8 cellular contexts compared by ENCODE assay signal in genomic region chr11:62560566-62561103, GRCh38. TPM values are rescaled to one million over a fixed set of nuclear protein-coding genes. Genes with fewer than 3 reads are reported as not detected.
DNase-seq lines count a peak whose midpoint lies in the region; ATAC-seq and TF ChIP-seq lines count a peak whose summit lies in the region.

No MANE protein-coding gene starts in this region.

- no peaks in the 10 kb centered on the region for H3K27me3 Mint-ChIP-seq in activated T-helper 17 cell treated with anti-CD3 and anti-CD28 coated beads, Interleukin-2, amount 50 U/mL, for 72 hours

- intact Hi-C loops in PC-3 (cut with micrococcal nuclease) = loop anchor here (1.0 kb wide), 5 partner anchors 14 to 165 kb away; partner anchors contain the start of genes AHNAK and TUT1
- intact Hi-C loops in upper lobe of right lung (cut with DNase I) = no loop called here

- peak overlapping the region; percentile 47; the same call in 1 of the 2 replicates for H3K27ac ChIP-seq in PC-3 (ENCODE audit: low read length)
- H3K27ac ChIP-seq in upper lobe of right lung = peak overlapping the region; percentile 72

- no peaks in the 10 kb centered on the region for H3K9me2 ChIP-seq in PC-3 (replicated peaks; ENCODE audit: low read length)

- H3K4me1 Mint-ChIP-seq in activated T-helper 17 cell treated with anti-CD3 and anti-CD28 coated beads, Interleukin-2, amount 50 U/mL, for 72 hours = peaks cover 48% of the 10 kb centered on the region

- H3K4me3 Mint-ChIP-seq in activated T-helper 17 cell treated with anti-CD3 and anti-CD28 coated beads, Interleukin-2, amount 50 U/mL, for 72 hours = peak overlapping the region; percentile 92

- H3K9ac ChIP-seq in PC-3 (ENCODE audit: low read length) = no peak overlapping the region

- no peaks in the 10 kb centered on the region for H3K9me3 ChIP-seq in PC-3 (ENCODE audit: low read length)
- H3K9me3 ChIP-seq in upper lobe of right lung = no peaks in the 10 kb centered on the region

- CTCF ChIA-PET in PC-3 (lab: Charles Lee) = interaction anchor here (0.5 to 2.7 kb wide), 19 partner anchors 13 to 1110 kb away, joined by 3 to 54 read pairs (median 4); partner anchors contain the start of genes AHNAK, EEF1G, GANAB and TUT1

- no peaks in the 10 kb centered on the region for H3K9me3 Mint-ChIP-seq in activated T-helper 17 cell treated with anti-CD3 and anti-CD28 coated beads, Interleukin-2, amount 50 U/mL, for 72 hours

- H3K36me3 Mint-ChIP-seq in activated T-helper 17 cell treated with anti-CD3 and anti-CD28 coated beads, Interleukin-2, amount 50 U/mL, for 72 hours (ENCODE audit: low read depth) = peaks cover 99% of the 10 kb centered on the region

- no peaks in the 10 kb centered on the region for H3K27me3 ChIP-seq in PC-3 (ENCODE audit: low read length)
- H3K27me3 ChIP-seq in upper lobe of right lung = no peaks in the 10 kb centered on the region

- TF ChIP-seq CTCF in AG09309 (IDR thresholded peaks at IDR 0.05; ENCODE audit: control insufficient read depth, insufficient read depth, low read depth, low read length, missing control alignments) (peak; percentile 92), PC-3 (conservative IDR thresholded peaks at IDR 0.05; ENCODE audit: low read depth, low read length) (peak; percentile 96), fibroblast of villous mesenchyme (IDR thresholded peaks at IDR 0.05; ENCODE audit: insufficient read depth, low read depth, low read length) (peak; percentile 92), upper lobe of right lung (IDR thresholded peaks at IDR 0.05) (peak; percentile 83)

- H3K27ac Mint-ChIP-seq in activated T-helper 17 cell treated with anti-CD3 and anti-CD28 coated beads, Interleukin-2, amount 50 U/mL, for 72 hours = peak overlapping the region; percentile 99

- H4K20me1 ChIP-seq in PC-3 (ENCODE audit: low read length) = peaks cover 15% of the 10 kb centered on the region; the same call in 1 of the 2 replicates

- H3K4me1 ChIP-seq in PC-3 (ENCODE audit: insufficient read depth, low read length) (peaks cover 71% of the 10 kb centered on the region), upper lobe of right lung (peaks cover 48% of the 10 kb centered on the region)

- no peak overlapping the region for H2AFZ ChIP-seq in PC-3 (ENCODE audit: low read length)

- DNase-seq in AG09309 (ENCODE audit: low read depth) (peak; percentile 93), H4 (ENCODE audit: low spot score) (peak; percentile 96), PC-3 (peak; percentile 99), fibroblast of villous mesenchyme (ENCODE audit: low read depth) (peak; percentile 99), non-pigmented ciliary epithelial cell (ENCODE audit: low read depth) (peak; percentile 95), upper lobe of right lung (peak; percentile 88)

- H3K36me3 ChIP-seq in PC-3 (ENCODE audit: low read depth, low read length) = peaks cover 48% of the 10 kb centered on the region
- H3K36me3 ChIP-seq in upper lobe of right lung = peaks cover 67% of the 10 kb centered on the region

- H3K79me2 ChIP-seq in PC-3 (ENCODE audit: low read length) = peaks cover 43% of the 10 kb centered on the region

- H3K4me3 ChIP-seq in AG09309 (ENCODE audit: control insufficient read depth, low read depth, low read length) (no peak overlapping the region), PC-3 (ENCODE audit: low read length) (no peak overlapping the region), fibroblast of villous mesenchyme (ENCODE audit: low read depth, low read length) (no peak overlapping the region), upper lobe of right lung (no peak overlapping the region)

- ATAC-seq in PC-3 (peak; percentile 63), upper lobe of right lung (peak; percentile 91), HG03135 (IDR thresholded peaks at IDR 0.05; ENCODE audit: unreplicated experiment) (no peak)
- peak; percentile 18 for ATAC-seq in activated T-helper 17 cell treated with anti-CD3 and anti-CD28 coated beads, Interleukin-2, amount 50 U/mL, for 72 hours (replicated peaks)

- H3K4me2 ChIP-seq in PC-3 (ENCODE audit: low read length) = peak overlapping the region; percentile 34

- peaks cover 12% of the 10 kb centered on the region for H3F3A ChIP-seq in PC-3 (ENCODE audit: low read length, unreplicated experiment)

- POLR2A ChIA-PET in PC-3 (lab: Charles Lee; ENCODE audit: unreplicated experiment) = interaction anchor here (0.6 to 1.7 kb wide), 7 partner anchors 13 to 857 kb away, joined by 3 to 17 read pairs (median 5); partner anchors contain the start of genes AHNAK, EEF1G and TUT1

- BruUV-seq in PC-3 (replicated peaks; lab: Mats Ljungman, UMichigan) = no TSS peak

RNA-seq across cellular contexts. Expression of gene EEF1G, which starts 13.1 kb away (rescaled TPM):
- 1,742 and 1,908 TPM in 2 replicates for total RNA-seq in H4 (2014; rRNA removed; shearing (Covaris generic))
- total RNA-seq in PC-3 (2014; rRNA removed) (1,577 and 1,815 TPM in 2 replicates), fibroblast of villous mesenchyme (876 and 1,014 TPM in 2 replicates), upper lobe of right lung (847 TPM)
- 1,000 to 10,000 TPM; 1,690 to 1,865 TPM for total RNA-seq in activated T-helper 17 cell treated with anti-CD3 and anti-CD28 coated beads, Interleukin-2, amount 50 U/mL, for 72 hours

RNA-seq across cellular contexts. Expression of gene AHNAK, which starts 14.0 kb away (rescaled TPM):
- 47.0 and 60.1 TPM in 2 replicates for total RNA-seq in H4 (2014; rRNA removed; shearing (Covaris generic))
- total RNA-seq in PC-3 (2014; rRNA removed) (287 and 383 TPM in 2 replicates), fibroblast of villous mesenchyme (474 and 514 TPM in 2 replicates), upper lobe of right lung (819 TPM)
- 100 to 1,000 TPM; 155 to 336 TPM for total RNA-seq in activated T-helper 17 cell treated with anti-CD3 and anti-CD28 coated beads, Interleukin-2, amount 50 U/mL, for 72 hours

RNA-seq across cellular contexts. Expression of gene TUT1, which starts 30.7 kb away (rescaled TPM):
- total RNA-seq in H4 (2014; rRNA removed; shearing (Covaris generic)) = 2.3 and 5.4 TPM in 2 replicates
- 17.8 and 20.6 TPM in 2 replicates for total RNA-seq in PC-3 (2014; rRNA removed)
- 10 to 100 TPM; 23.8 to 25.7 TPM for total RNA-seq in activated T-helper 17 cell treated with anti-CD3 and anti-CD28 coated beads, Interleukin-2, amount 50 U/mL, for 72 hours
- 4.3 and 5.2 TPM in 2 replicates for total RNA-seq in fibroblast of villous mesenchyme
- total RNA-seq in upper lobe of right lung = 17.6 TPM

RNA-seq across cellular contexts. Expression of gene MTA2, which starts 41.0 kb away (rescaled TPM):
- 96.1 and 108 TPM in 2 replicates for total RNA-seq in H4 (2014; rRNA removed; shearing (Covaris generic))
- 193 and 259 TPM in 2 replicates for total RNA-seq in PC-3 (2014; rRNA removed)
- 100 to 1,000 TPM; 142 to 198 TPM for total RNA-seq in activated T-helper 17 cell treated with anti-CD3 and anti-CD28 coated beads, Interleukin-2, amount 50 U/mL, for 72 hours
- total RNA-seq in fibroblast of villous mesenchyme = 145 and 197 TPM in 2 replicates
- total RNA-seq in upper lobe of right lung = 75.0 TPM

RNA-seq across cellular contexts. Expression of gene EML3, which starts 51.9 kb away (rescaled TPM):
- total RNA-seq in H4 (2014; rRNA removed; shearing (Covaris generic)) = 10.1 and 13.8 TPM in 2 replicates
- total RNA-seq in PC-3 (2014; rRNA removed) = 32.8 and 50.6 TPM in 2 replicates
- total RNA-seq in activated T-helper 17 cell treated with anti-CD3 and anti-CD28 coated beads, Interleukin-2, amount 50 U/mL, for 72 hours = 100 to 1,000 TPM; 122 to 130 TPM
- 15.5 and 21.6 TPM in 2 replicates for total RNA-seq in fibroblast of villous mesenchyme
- 91.1 TPM for total RNA-seq in upper lobe of right lung
